ENCODE assay signal across 12 cellular contexts in genomic region chr3:39531681-39532080, GRCh38.
DNase-seq lines count a peak whose midpoint lies in the region; ATAC-seq lines count a peak whose summit lies in the region.
"Had no signal": no experiment of that assay in that cellular context is flagged by ENCODE, and none has a peak within 500 bp of the region (broad histone marks: within the 10 kb centered on the region; RNA-seq: fewer than 3 reads in every experiment).

No MANE protein-coding gene starts in this region.

- no peak overlapping the region for H3K4me3 Mint-ChIP-seq in effector memory CD8-positive, alpha-beta T cell
- H3K4me3 Mint-ChIP-seq: stimulated activated naive CD8-positive, alpha-beta T cell treated with anti-CD3 and anti-CD28 coated beads, Interleukin-15, Interleukin-2, amounts not matched to agents 100 ng/mL and 50 ng/mL, for 24 hours had no signal

- DNase-seq in GM04504 (ENCODE audit: low read depth) (peak; percentile 1), SK-MEL-5 (ENCODE audit: low read depth, low spot score) (peak; percentile 10), fibroblast of gingiva (ENCODE audit: low read depth) (peak; percentile 3), pulmonary artery endothelial cell (ENCODE audit: low read depth, low spot score) (peak; percentile 93), occipital lobe (lab: John Stamatoyannopoulos, UW) (no peak)
- DNase-seq in effector memory CD8-positive, alpha-beta T cell = no peak
- no peak for DNase-seq in activated CD4-positive, CD25-positive, alpha-beta regulatory T cell treated with anti-CD3 and anti-CD28 coated beads, Interleukin-2, amount 50 U/mL, for 72 hours
- DNase-seq: COR-L47; pancreas; stimulated activated CD4-positive, alpha-beta T cell treated with anti-CD3 and anti-CD28 coated beads, Interleukin-2, amount 100 ng/mL, for 48 hours had no signal

- H3K27me3 Mint-ChIP-seq in effector memory CD8-positive, alpha-beta T cell = peaks cover 30 to 46% of the 10 kb centered on the region in 2 donors

- H3K9me3 Mint-ChIP-seq in effector memory CD8-positive, alpha-beta T cell = no peaks in the 10 kb centered on the region
- H3K9me3 Mint-ChIP-seq: stimulated activated naive CD8-positive, alpha-beta T cell treated with anti-CD3 and anti-CD28 coated beads, Interleukin-15, Interleukin-2, amounts not matched to agents 100 ng/mL and 50 ng/mL, for 24 hours had no signal

- ATAC-seq in effector memory CD8-positive, alpha-beta T cell (replicated peaks) = no peak
- no peak for ATAC-seq in HG03469 (IDR thresholded peaks at IDR 0.05; ENCODE audit: unreplicated experiment)

- H3K36me3 Mint-ChIP-seq in effector memory CD8-positive, alpha-beta T cell (ENCODE audit: insufficient read depth) = no peaks in the 10 kb centered on the region

- H3K4me1 Mint-ChIP-seq in effector memory CD8-positive, alpha-beta T cell (ENCODE audit: low read depth in 2 of 2) = no peaks in the 10 kb centered on the region

- in situ Hi-C loops in SK-MEL-5 (cut with HindIII; ENCODE audit: low pct_unique_long_range_greater_than_20kb, low sequenced_read_pairs) = no loop called here

- no peak overlapping the region for H3K27ac Mint-ChIP-seq in effector memory CD8-positive, alpha-beta T cell
- H3K27ac Mint-ChIP-seq: stimulated activated naive CD8-positive, alpha-beta T cell treated with anti-CD3 and anti-CD28 coated beads, Interleukin-15, Interleukin-2, amounts not matched to agents 100 ng/mL and 50 ng/mL, for 24 hours had no signal

Comparison
In these comparisons a context has a peak if more than half of its experiments do, and no peak if none do; other contexts are left out.
1. DNase-seq: peak in GM04504 (single experiment), SK-MEL-5 (single experiment), fibroblast of gingiva (single experiment) and pulmonary artery endothelial cell (single experiment); none in effector memory CD8-positive, alpha-beta T cell (0 of 3), activated CD4-positive, CD25-positive, alpha-beta regulatory T cell treated with anti-CD3 and anti-CD28 coated beads, Interleukin-2, amount 50 U/mL, for 72 hours (single experiment) and occipital lobe (single experiment).